In the genomic region with DNA sequence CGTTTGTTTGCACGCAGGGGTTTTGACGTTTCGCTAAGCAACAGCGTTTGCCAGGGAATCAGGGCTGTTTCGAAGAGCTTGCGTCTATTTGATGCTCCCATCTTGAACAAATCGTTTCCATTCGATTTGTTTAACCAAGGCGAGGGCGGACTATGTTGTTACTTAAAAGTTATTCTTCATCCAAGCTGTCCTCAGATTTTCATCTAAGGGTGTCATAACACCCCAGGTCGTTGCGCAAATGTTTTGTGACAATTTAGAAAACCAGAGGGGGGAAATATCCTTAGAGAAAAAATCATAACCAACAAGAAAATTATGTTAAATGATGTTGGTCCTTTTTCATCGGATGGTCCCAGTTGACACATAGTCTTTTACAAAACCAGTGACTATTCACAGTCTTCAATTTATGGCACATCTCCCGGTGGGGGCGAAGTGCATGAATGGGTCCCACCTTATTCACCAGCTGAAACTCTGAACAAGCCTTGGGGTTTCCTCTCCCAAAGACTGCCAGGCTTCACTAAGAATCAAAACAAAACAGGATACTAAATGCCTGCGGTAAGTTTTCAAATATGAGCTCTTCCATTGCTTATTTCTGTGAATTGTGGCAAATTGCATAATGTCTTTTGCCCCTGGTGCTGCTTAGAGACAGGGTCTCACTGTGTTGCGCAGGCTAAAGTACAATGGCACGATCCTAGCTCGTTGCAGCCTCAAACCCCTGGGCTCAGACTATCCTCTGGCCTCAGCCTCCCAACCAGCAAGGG, we compare ENCODE assay signal across 8 cellular contexts.
DNase-seq lines count a peak whose midpoint lies in the region; ATAC-seq and TF ChIP-seq lines count a peak whose summit lies in the region.

No MANE protein-coding gene starts in this region.

- H3K36me3 ChIP-seq in H7 (replicated peaks; ENCODE audit: control insufficient read depth, insufficient read depth, low read length): no peaks in the 10 kb centered on the region

- peak overlapping the region; percentile 82 to 94 (median 91) for H3K4me3 Mint-ChIP-seq in T-cell

- no peaks in the 10 kb centered on the region for H3K27me3 ChIP-seq in H7 (ENCODE audit: control insufficient read depth, insufficient read depth, low read length)

- ATAC-seq in T-cell (replicated peaks in 1 of 4) (peak in 1 of 4 experiments; percentile 13), HG02763 (IDR thresholded peaks at IDR 0.05; ENCODE audit: unreplicated experiment) (no peak), GM19452 (IDR thresholded peaks at IDR 0.05; ENCODE audit: unreplicated experiment) (no peak)

- no peak for DNase-seq in H7
- DNase-seq in T-cell: peak in 6 of 34 experiments; percentile 2 to 38 (median 28)
- peak; percentile 97 for DNase-seq in fibroblast of villous mesenchyme (ENCODE audit: low read depth)
- peak; percentile 78 for DNase-seq in renal cortical epithelial cell (ENCODE audit: low read depth)
- DNase-seq in NCI-H82 treated with DMSO at 0.1 percent for 48 hours (lab: John Stamatoyannopoulos, UW; ENCODE audit: unreplicated experiment): no peak
- no peak for DNase-seq in DMS79 treated with DMSO at 0.1 percent for 48 hours (lab: John Stamatoyannopoulos, UW)

- peak overlapping the region; percentile 66 for H3K4me3 ChIP-seq in H7 (ENCODE audit: insufficient read depth, low read depth, low read length)
- peak overlapping the region; percentile 72 for H3K4me3 ChIP-seq in fibroblast of villous mesenchyme (ENCODE audit: low read depth, low read length)

- no peak for TF ChIP-seq CTCF in fibroblast of villous mesenchyme (IDR thresholded peaks at IDR 0.05; ENCODE audit: insufficient read depth, low read depth, low read length)

- CTCF ChIA-PET in T-cell (lab: Charles Lee): interaction anchor here (0.6 to 6.3 kb wide), 15 partner anchors 9 to 499 kb away, joined by 3 to 98 read pairs (median 4); no protein-coding TSS in a partner anchor

- peak overlapping the region; percentile 52 to 75 for H3K27ac Mint-ChIP-seq in T-cell

- peaks cover 22 to 31% (median 25%) of the 10 kb centered on the region in 3 donors for H3K4me1 Mint-ChIP-seq in T-cell

- no peaks in the 10 kb centered on the region for H3K9me3 Mint-ChIP-seq in T-cell

- H3K27me3 Mint-ChIP-seq in T-cell: no peaks in the 10 kb centered on the region

- H3K36me3 Mint-ChIP-seq in T-cell: no peaks in the 10 kb centered on the region

- POLR2A ChIA-PET in T-cell (lab: Charles Lee): interaction anchor here (0.6 to 2.1 kb wide), 6 partner anchors 362 to 809 kb away, joined by 3 to 13 read pairs (median 4); no protein-coding TSS in a partner anchor

Comparison
In these comparisons a context has a peak if more than half of its experiments do, and no peak if none do; other contexts are left out.
1. DNase-seq: peak in fibroblast of villous mesenchyme (single experiment) and renal cortical epithelial cell (single experiment); none in H7 (single experiment), NCI-H82 treated with DMSO at 0.1 percent for 48 hours (single experiment) and DMS79 treated with DMSO at 0.1 percent for 48 hours (single experiment).